ENCODE assay signal across 1 cellular context in the genomic region with DNA sequence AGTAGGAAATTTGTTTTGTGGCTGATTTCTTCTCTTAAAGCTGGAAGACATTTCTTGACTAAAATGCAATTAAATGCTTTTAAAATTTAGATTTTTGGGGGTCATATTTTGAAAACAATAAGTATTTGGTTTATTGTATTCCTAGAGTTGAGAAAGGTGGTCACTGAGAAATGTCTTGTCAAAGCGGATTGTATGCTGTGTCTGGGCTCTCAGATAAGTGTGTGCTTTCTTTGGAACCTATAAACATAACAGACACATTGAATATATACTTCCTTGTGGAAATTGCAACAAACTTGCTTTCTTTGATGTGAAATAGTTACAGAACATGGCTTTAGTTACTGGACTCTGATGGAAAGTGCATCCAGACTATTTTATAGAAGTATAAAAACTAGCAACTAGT.
TF ChIP-seq lines count a peak whose summit lies in the region.

No MANE protein-coding gene starts in this region.

TF ChIP-seq in A549, 52 proteins besides CTCF, POLR2A, EP300 and RAD21 (continued from another document):
- TF ChIP-seq CBX8 (IDR thresholded peaks at IDR 0.05): no peak
- no peak for TF ChIP-seq HOXB5 (CRISPR knock-in tag; IDR thresholded peaks at IDR 0.05)
- TF ChIP-seq ZC3H11A (IDR thresholded peaks at IDR 0.05): no peak
- TF ChIP-seq PHF8 (IDR thresholded peaks at IDR 0.05; ENCODE audit: borderline replicate concordance, low read depth): no peak
- TF ChIP-seq ESRRA (IDR thresholded peaks at IDR 0.05; ENCODE audit: borderline replicate concordance, low read length): no peak
